8 cellular contexts compared by ENCODE assay signal in the genomic region with DNA sequence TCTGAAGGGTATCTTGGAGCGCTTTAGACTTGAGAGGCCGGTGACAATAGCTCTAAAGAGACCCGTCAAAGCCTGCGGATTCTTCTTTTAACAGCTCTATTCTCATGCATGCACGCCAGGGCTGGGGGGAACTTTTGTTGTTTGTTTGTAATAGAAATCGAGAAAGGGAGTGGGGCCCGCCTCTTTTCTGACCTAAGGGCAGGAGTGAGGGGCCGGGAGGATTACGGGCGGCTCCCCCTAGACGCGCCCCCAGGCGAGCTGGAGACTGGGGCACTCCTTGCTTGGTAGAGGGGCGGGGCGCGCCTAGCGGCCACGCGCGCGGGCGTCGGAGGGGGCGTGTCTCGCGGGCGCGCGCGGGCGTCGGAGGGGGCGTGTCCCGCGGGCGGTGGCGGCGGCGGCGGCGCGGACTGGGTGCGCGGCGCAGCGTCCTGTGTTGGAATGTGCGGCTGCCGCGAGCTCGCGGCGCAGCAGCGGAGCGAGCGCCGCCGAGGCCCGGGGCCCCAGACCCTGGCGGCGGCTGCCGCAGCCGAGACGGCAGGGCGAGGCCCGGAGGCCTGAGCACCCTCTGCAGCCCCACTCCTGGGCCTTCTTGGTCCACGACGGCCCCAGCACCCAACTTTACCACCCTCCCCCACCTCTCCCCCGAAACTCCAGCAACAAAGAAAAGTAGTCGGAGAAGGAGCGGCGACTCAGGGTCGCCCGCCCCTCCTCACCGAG. TPM values are rescaled to one million over a fixed set of nuclear protein-coding genes. Genes with fewer than 3 reads are reported as not detected.
DNase-seq lines count a peak whose midpoint lies in the region; ATAC-seq and TF ChIP-seq lines count a peak whose summit lies in the region.

A gene with protein sequence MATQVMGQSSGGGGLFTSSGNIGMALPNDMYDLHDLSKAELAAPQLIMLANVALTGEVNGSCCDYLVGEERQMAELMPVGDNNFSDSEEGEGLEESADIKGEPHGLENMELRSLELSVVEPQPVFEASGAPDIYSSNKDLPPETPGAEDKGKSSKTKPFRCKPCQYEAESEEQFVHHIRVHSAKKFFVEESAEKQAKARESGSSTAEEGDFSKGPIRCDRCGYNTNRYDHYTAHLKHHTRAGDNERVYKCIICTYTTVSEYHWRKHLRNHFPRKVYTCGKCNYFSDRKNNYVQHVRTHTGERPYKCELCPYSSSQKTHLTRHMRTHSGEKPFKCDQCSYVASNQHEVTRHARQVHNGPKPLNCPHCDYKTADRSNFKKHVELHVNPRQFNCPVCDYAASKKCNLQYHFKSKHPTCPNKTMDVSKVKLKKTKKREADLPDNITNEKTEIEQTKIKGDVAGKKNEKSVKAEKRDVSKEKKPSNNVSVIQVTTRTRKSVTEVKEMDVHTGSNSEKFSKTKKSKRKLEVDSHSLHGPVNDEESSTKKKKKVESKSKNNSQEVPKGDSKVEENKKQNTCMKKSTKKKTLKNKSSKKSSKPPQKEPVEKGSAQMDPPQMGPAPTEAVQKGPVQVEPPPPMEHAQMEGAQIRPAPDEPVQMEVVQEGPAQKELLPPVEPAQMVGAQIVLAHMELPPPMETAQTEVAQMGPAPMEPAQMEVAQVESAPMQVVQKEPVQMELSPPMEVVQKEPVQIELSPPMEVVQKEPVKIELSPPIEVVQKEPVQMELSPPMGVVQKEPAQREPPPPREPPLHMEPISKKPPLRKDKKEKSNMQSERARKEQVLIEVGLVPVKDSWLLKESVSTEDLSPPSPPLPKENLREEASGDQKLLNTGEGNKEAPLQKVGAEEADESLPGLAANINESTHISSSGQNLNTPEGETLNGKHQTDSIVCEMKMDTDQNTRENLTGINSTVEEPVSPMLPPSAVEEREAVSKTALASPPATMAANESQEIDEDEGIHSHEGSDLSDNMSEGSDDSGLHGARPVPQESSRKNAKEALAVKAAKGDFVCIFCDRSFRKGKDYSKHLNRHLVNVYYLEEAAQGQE (plus strand): TSS at position 412 of the 717 bp plus-strand sequence. CDS start 2,739 bp downstream, outside the sequence.

- H3K79me2 ChIP-seq in KMS-11 (ENCODE audit: insufficient read depth, low read depth): peaks cover 38% of the 10 kb centered on the region

- no peaks in the 10 kb centered on the region for H3K9me3 ChIP-seq in right cardiac atrium (ENCODE audit: control insufficient read depth, low read length)

- H3K27me3 Mint-ChIP-seq in T-helper 2 cell treated with Interferon-gamma antibody and Interleukin-4, amounts not matched to agents 5 μg/mL and 100 μg/mL, for 36 hours (ENCODE audit: low read depth): peaks cover 19% of the 10 kb centered on the region

- H4K20me1 ChIP-seq in KMS-11 (ENCODE audit: insufficient read depth): no peaks in the 10 kb centered on the region

- ATAC-seq in GM21737 (IDR thresholded peaks at IDR 0.05; ENCODE audit: unreplicated experiment) (peak; percentile 51), right cardiac atrium (peak; percentile 84 to 86)

- DNase-seq in GM03348 (ENCODE audit: low spot score) (peak; percentile 95), anterior cingulate cortex (lab: John Stamatoyannopoulos, UW) (peak in 52 of 58 donors; percentile 5 to 75 (median 40)), right cardiac atrium (peak; percentile 81 to 91 (median 90)), putamen (ENCODE audit: low spot score) (peak; percentile 70)
- peak; percentile 80 for DNase-seq in T-helper 2 cell treated with Interferon-gamma antibody and Interleukin-4, amounts not matched to agents 5 μg/mL and 100 μg/mL, for 36 hours (ENCODE audit: low spot score)

- H3K36me3 Mint-ChIP-seq in T-helper 2 cell treated with Interferon-gamma antibody and Interleukin-4, amounts not matched to agents 5 μg/mL and 100 μg/mL, for 36 hours (ENCODE audit: low read depth): peaks cover 14% of the 10 kb centered on the region

- under 1% methylated on average over 73 of the region's 74 CpGs for WGBS in right cardiac atrium
- WGBS in urinary bladder: under 1% methylated on average over 74 of the region's 74 CpGs

- H3K4me3 ChIP-seq in KMS-11 (IDR thresholded peaks at IDR 0.05; ENCODE audit: insufficient read depth, low read depth, low read length): peak within 1 kb of the TSS; percentile 73
- H3K4me3 ChIP-seq in right cardiac atrium (ENCODE audit: low read length): peak within 1 kb of the TSS; percentile 99
- H3K4me3 ChIP-seq in urinary bladder (ENCODE audit: low read depth, low read length): peak within 1 kb of the TSS; percentile 99

- H3K27me3 ChIP-seq in KMS-11 (ENCODE audit: insufficient read depth, low read depth) (peaks cover 3% of the 10 kb centered on the region; the same call in 1 of the 2 replicates), right cardiac atrium (ENCODE audit: control insufficient read depth, insufficient read depth) (no peaks in the 10 kb centered on the region)

- no peaks in the 10 kb centered on the region for H3K9me3 Mint-ChIP-seq in T-helper 2 cell treated with Interferon-gamma antibody and Interleukin-4, amounts not matched to agents 5 μg/mL and 100 μg/mL, for 36 hours

- H3K4me1 ChIP-seq in KMS-11 (ENCODE audit: low read depth, poor library complexity, severe bottlenecking) (peaks cover 31% of the 10 kb centered on the region), right cardiac atrium (ENCODE audit: control insufficient read depth, insufficient read depth, low read length) (peaks cover 10% of the 10 kb centered on the region), urinary bladder (ENCODE audit: insufficient read depth) (no peaks in the 10 kb centered on the region)

- peak within 1 kb of the TSS; percentile 91 for H3K9ac ChIP-seq in KMS-11

- H3K4me3 Mint-ChIP-seq in T-helper 2 cell treated with Interferon-gamma antibody and Interleukin-4, amounts not matched to agents 5 μg/mL and 100 μg/mL, for 36 hours: peak within 1 kb of the TSS; percentile 91

- peak within 1 kb of the TSS; percentile 82 for H3K27ac Mint-ChIP-seq in T-helper 2 cell treated with Interferon-gamma antibody and Interleukin-4, amounts not matched to agents 5 μg/mL and 100 μg/mL, for 36 hours

- intact Hi-C loops in right cardiac atrium (cut with DNase I): no loop called here

- H3K27ac ChIP-seq in KMS-11: peak within 1 kb of the TSS; percentile 91
- H3K27ac ChIP-seq in right cardiac atrium (ENCODE audit: low read length): peak within 1 kb of the TSS; percentile 95
- peak within 1 kb of the TSS; percentile 90 for H3K27ac ChIP-seq in urinary bladder (ENCODE audit: low read depth)

- TF ChIP-seq CTCF in KMS-11 (conservative IDR thresholded peaks at IDR 0.05; ENCODE audit: low read depth, low read length): no peak

- H3K4me2 ChIP-seq in KMS-11: peak within 1 kb of the TSS; percentile 82

- H3K4me1 Mint-ChIP-seq in T-helper 2 cell treated with Interferon-gamma antibody and Interleukin-4, amounts not matched to agents 5 μg/mL and 100 μg/mL, for 36 hours (ENCODE audit: low read depth): peaks cover 31% of the 10 kb centered on the region

- H2AFZ ChIP-seq in KMS-11 (ENCODE audit: low read depth): peak within 1 kb of the TSS; percentile 90

- H3K36me3 ChIP-seq in KMS-11 (ENCODE audit: insufficient read depth): peaks cover 5% of the 10 kb centered on the region; the same call in 1 of the 2 replicates
- peaks cover 3% of the 10 kb centered on the region for H3K36me3 ChIP-seq in urinary bladder (ENCODE audit: insufficient read depth)

RNA-seq across cellular contexts. Expression of the gene that starts here (rescaled TPM):
- 10 to 100 TPM; 30.8 to 35.4 (median 34.6) TPM for total RNA-seq in right cardiac atrium
- polyA plus RNA-seq in right cardiac atrium: 5.6 TPM
- 49.1 TPM for total RNA-seq in urinary bladder
- polyA plus RNA-seq in urinary bladder: 9.8 TPM

Comparison
In these comparisons a context has a peak if more than half of its experiments do, and no peak if none do; other contexts are left out.
1. Peak in every context shown above with its lines: DNase-seq, ATAC-seq, H3K4me3 ChIP-seq and H3K27ac ChIP-seq.
2. DNase-seq: peak in every context shown above with its lines; median percentile 95 in GM03348; 90 in right cardiac atrium; 80 in T-helper 2 cell treated with Interferon-gamma antibody and Interleukin-4, amounts not matched to agents 5 μg/mL and 100 μg/mL, for 36 hours; 70 in putamen; 40 in anterior cingulate cortex.